In the genomic region with DNA sequence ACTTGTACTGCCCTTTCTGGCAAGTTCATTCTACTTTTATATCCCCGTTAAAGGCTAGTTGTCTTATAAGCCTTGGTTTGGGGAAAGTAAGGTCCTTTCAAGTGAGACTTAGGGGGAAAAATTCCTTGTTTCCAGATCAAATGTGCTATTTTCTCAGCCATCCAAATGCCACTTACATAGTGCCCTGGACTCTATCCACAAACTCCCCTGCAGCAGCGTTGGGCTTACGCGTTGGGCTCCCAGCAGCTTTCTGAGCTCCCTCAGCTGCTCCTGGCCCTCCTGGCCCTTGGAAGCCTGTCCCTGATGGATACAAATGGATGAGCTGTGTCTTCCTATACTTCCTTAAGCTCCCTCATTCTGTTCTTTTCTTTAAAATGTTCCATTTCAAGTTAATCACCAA, we compare ENCODE assay signal across 38 cellular contexts.
"Had no signal": no experiment of that assay in that cellular context is flagged by ENCODE, and none has a peak within 500 bp of the region (broad histone marks: within the 10 kb centered on the region; RNA-seq: fewer than 3 reads in every experiment).

No MANE protein-coding gene starts in this region.

- H3K4me3 ChIP-seq: adrenal gland, ascending aorta, body of pancreas, breast epithelium, cardiac muscle cell had no signal

- H3K27me3 Mint-ChIP-seq: activated naive CD8-positive, alpha-beta T cell had no signal

- ATAC-seq: activated naive CD4-positive, alpha-beta T cell treated with anti-CD3 and anti-CD28 coated beads, Interleukin-2, amount 50 U/mL, for 72 hours; activated naive CD8-positive, alpha-beta T cell treated with anti-CD3 and anti-CD28 coated beads, Interleukin-2, amount 50 U/mL, for 24 hours; activated T-cell treated with anti-CD3 and anti-CD28 coated beads, Interleukin-2, amount 50 U/mL, for 4 hours; activated T-helper 17 cell treated with anti-CD3 and anti-CD28 coated beads, Interleukin-2, amount 50 U/mL, for 72 hours; body of pancreas had no signal

- H3K4me1 ChIP-seq: adrenal gland, ascending aorta, body of pancreas, breast epithelium had no signal

- H3K4me3 Mint-ChIP-seq: activated naive CD4-positive, alpha-beta T cell treated with anti-CD3 and anti-CD28 coated beads for 36 hours; activated naive CD4-positive, alpha-beta T cell treated with anti-CD3 and anti-CD28 coated beads, Interleukin-2, amount 10 ng/mL, durations not matched to agents 7 days and 5 days; activated naive CD4-positive, alpha-beta T cell treated with anti-CD3 and anti-CD28 coated beads, Interleukin-2, amount 50 U/mL, for 24 hours; activated naive CD8-positive, alpha-beta T cell; activated naive CD8-positive, alpha-beta T cell treated with anti-CD3 and anti-CD28 coated beads for 36 hours; activated naive CD8-positive, alpha-beta T cell treated with anti-CD3 and anti-CD28 coated beads, Interleukin-2, amount 10 ng/mL, durations not matched to agents 7 days and 5 days; activated naive CD8-positive, alpha-beta T cell treated with anti-CD3 and anti-CD28 coated beads, Interleukin-2, amount 50 U/mL, for 24 hours; activated T-cell treated with anti-CD3 and anti-CD28 coated beads, Interleukin-2, amount 50 U/mL, for 24 hours; activated T-cell treated with anti-CD3 and anti-CD28 coated beads, Interleukin-2, amount 50 U/mL, for 4 hours; activated T-helper 1 cell treated with anti-CD3 and anti-CD28 coated beads, Interleukin-12 subunit alpha, Interleukin-12 subunit beta, Interleukin-2, Interleukin-4 antibody, amounts not matched to agents 30 ng/mL and 10 ng/mL and 1 ng/mL, durations not matched to agents 14 hours and 24 hours and 36 hours; activated T-helper 17 cell treated with anti-CD3 and anti-CD28 coated beads, Interleukin-2, amount 50 U/mL, for 72 hours; brain; central memory CD8-positive, alpha-beta T cell had no signal

- H3K27ac ChIP-seq: adrenal gland, ascending aorta, body of pancreas, brain microvascular endothelial cell, breast epithelium, cardiac muscle cell had no signal

- H3K4me1 Mint-ChIP-seq: activated naive CD4-positive, alpha-beta T cell treated with anti-CD3 and anti-CD28 coated beads, Interleukin-2, amount 10 ng/mL, durations not matched to agents 7 days and 5 days; activated naive CD4-positive, alpha-beta T cell treated with anti-CD3 and anti-CD28 coated beads, Interleukin-2, amount 50 U/mL, for 24 hours; activated naive CD8-positive, alpha-beta T cell treated with anti-CD3 and anti-CD28 coated beads, Interleukin-2, amount 50 U/mL, for 24 hours; activated T-helper 17 cell treated with anti-CD3 and anti-CD28 coated beads, Interleukin-2, amount 50 U/mL, for 72 hours; central memory CD8-positive, alpha-beta T cell had no signal

- H3K36me3 Mint-ChIP-seq: activated naive CD4-positive, alpha-beta T cell treated with anti-CD3 and anti-CD28 coated beads, Interleukin-2, amount 10 ng/mL, durations not matched to agents 7 days and 5 days; activated naive CD4-positive, alpha-beta T cell treated with anti-CD3 and anti-CD28 coated beads, Interleukin-2, amount 50 U/mL, for 24 hours; activated naive CD4-positive, alpha-beta T cell treated with anti-CD3 and anti-CD28 coated beads, Interleukin-2, amount 50 U/mL, for 72 hours; activated naive CD8-positive, alpha-beta T cell; activated naive CD8-positive, alpha-beta T cell treated with anti-CD3 and anti-CD28 coated beads for 36 hours; activated naive CD8-positive, alpha-beta T cell treated with anti-CD3 and anti-CD28 coated beads, Interleukin-2, amount 10 ng/mL, durations not matched to agents 7 days and 5 days; brain had no signal

- H3K27ac Mint-ChIP-seq: activated naive CD4-positive, alpha-beta T cell treated with anti-CD3 and anti-CD28 coated beads for 36 hours; activated naive CD4-positive, alpha-beta T cell treated with anti-CD3 and anti-CD28 coated beads, Interleukin-2, amount 10 ng/mL, durations not matched to agents 7 days and 5 days; activated naive CD4-positive, alpha-beta T cell treated with anti-CD3 and anti-CD28 coated beads, Interleukin-2, amount 50 U/mL, for 24 hours; activated naive CD4-positive, alpha-beta T cell treated with anti-CD3 and anti-CD28 coated beads, Interleukin-2, amount 50 U/mL, for 72 hours; activated naive CD8-positive, alpha-beta T cell; activated naive CD8-positive, alpha-beta T cell treated with anti-CD3 and anti-CD28 coated beads for 36 hours; activated naive CD8-positive, alpha-beta T cell treated with anti-CD3 and anti-CD28 coated beads, Interleukin-2, amount 10 ng/mL, durations not matched to agents 7 days and 5 days; activated naive CD8-positive, alpha-beta T cell treated with anti-CD3 and anti-CD28 coated beads, Interleukin-2, amount 50 U/mL, for 24 hours; activated T-cell treated with anti-CD3 and anti-CD28 coated beads, Interleukin-2, amount 50 U/mL, for 24 hours; activated T-helper 1 cell treated with anti-CD3 and anti-CD28 coated beads, Interleukin-12 subunit alpha, Interleukin-12 subunit beta, Interleukin-2, Interleukin-4 antibody, amounts not matched to agents 30 ng/mL and 10 ng/mL and 1 ng/mL, durations not matched to agents 14 hours and 24 hours and 36 hours; activated T-helper 17 cell treated with anti-CD3 and anti-CD28 coated beads, Interleukin-2, amount 50 U/mL, for 72 hours; activated T-helper 2 cell treated with anti-CD3 and anti-CD28 coated beads, Interferon-gamma antibody, Interleukin-2, Interleukin-4, amounts not matched to agents 10 μg/mL and 5 μg/mL and 100 μg/mL, durations not matched to agents 14 hours and 24 hours and 36 hours had no signal

- H3K27me3 ChIP-seq: adrenal gland, ascending aorta, body of pancreas, brain microvascular endothelial cell, breast epithelium, cardiac muscle cell had no signal

- DNase-seq: activated effector memory CD4-positive, alpha-beta T cell treated with anti-CD3 and anti-CD28 coated beads, Interleukin-2, amount 50 U/mL, for 16 hours; activated effector memory CD4-positive, alpha-beta T cell treated with Interleukin-2 at 50 U/mL for 16 hours; activated gamma-delta T cell; activated gamma-delta T cell treated with Interleukin-2 at 50 U/mL for 16 hours; activated naive CD4-positive, alpha-beta T cell; activated naive CD4-positive, alpha-beta T cell treated with anti-CD3 and anti-CD28 coated beads for 36 hours; activated naive CD4-positive, alpha-beta T cell treated with anti-CD3 and anti-CD28 coated beads, Interleukin-2, amount 10 ng/mL, durations not matched to agents 7 days and 5 days; activated naive CD4-positive, alpha-beta T cell treated with anti-CD3 and anti-CD28 coated beads, Interleukin-2, amount 50 U/mL, for 16 hours; activated naive CD4-positive, alpha-beta T cell treated with Interleukin-2 at 50 U/mL for 16 hours; activated naive CD8-positive, alpha-beta T cell treated with anti-CD3 and anti-CD28 coated beads for 36 hours; activated naive CD8-positive, alpha-beta T cell treated with anti-CD3 and anti-CD28 coated beads, Interleukin-2, amount 10 ng/mL, durations not matched to agents 7 days and 5 days; activated naive CD8-positive, alpha-beta T cell treated with anti-CD3 and anti-CD28 coated beads, Interleukin-2, amount 50 U/mL, for 24 hours; activated T-cell treated with anti-CD3 and anti-CD28 coated beads for 4 hours; activated T-cell treated with anti-CD3 and anti-CD28 coated beads, Interleukin-2, amount 50 U/mL, for 1 hour; activated T-cell treated with anti-CD3 and anti-CD28 coated beads, Interleukin-2, amount 50 U/mL, for 24 hours; activated T-cell treated with anti-CD3 and anti-CD28 coated beads, Interleukin-2, amount 50 U/mL, for 4 hours; activated T-cell treated with anti-CD3 and anti-CD28 coated beads, Interleukin-2, amount 50 U/mL, for 48 hours; adrenal gland; amniotic stem cell; amygdala; anterior cingulate cortex; aorta; body of pancreas; brain microvascular endothelial cell; caudate nucleus; central memory CD4-positive, alpha-beta T cell; cerebellar nuclear complex had no signal

- H3K9me3 ChIP-seq: adrenal gland, ascending aorta, body of pancreas, breast epithelium had no signal

- H3K9me3 Mint-ChIP-seq: activated naive CD4-positive, alpha-beta T cell treated with anti-CD3 and anti-CD28 coated beads for 36 hours; activated naive CD4-positive, alpha-beta T cell treated with anti-CD3 and anti-CD28 coated beads, Interleukin-2, amount 10 ng/mL, durations not matched to agents 7 days and 5 days; activated naive CD8-positive, alpha-beta T cell treated with anti-CD3 and anti-CD28 coated beads for 36 hours; activated naive CD8-positive, alpha-beta T cell treated with anti-CD3 and anti-CD28 coated beads, Interleukin-2, amount 10 ng/mL, durations not matched to agents 7 days and 5 days; activated naive CD8-positive, alpha-beta T cell treated with anti-CD3 and anti-CD28 coated beads, Interleukin-2, amount 50 U/mL, for 24 hours; activated T-cell treated with anti-CD3 and anti-CD28 coated beads, Interleukin-2, amount 50 U/mL, for 24 hours; activated T-cell treated with anti-CD3 and anti-CD28 coated beads, Interleukin-2, amount 50 U/mL, for 4 hours; activated T-helper 17 cell treated with anti-CD3 and anti-CD28 coated beads, Interleukin-2, amount 50 U/mL, for 72 hours; central memory CD8-positive, alpha-beta T cell had no signal

- H3K36me3 ChIP-seq: adrenal gland, ascending aorta, brain microvascular endothelial cell, breast epithelium, cardiac muscle cell had no signal
